ENCODE assay signal across 12 cellular contexts in the genomic region with DNA sequence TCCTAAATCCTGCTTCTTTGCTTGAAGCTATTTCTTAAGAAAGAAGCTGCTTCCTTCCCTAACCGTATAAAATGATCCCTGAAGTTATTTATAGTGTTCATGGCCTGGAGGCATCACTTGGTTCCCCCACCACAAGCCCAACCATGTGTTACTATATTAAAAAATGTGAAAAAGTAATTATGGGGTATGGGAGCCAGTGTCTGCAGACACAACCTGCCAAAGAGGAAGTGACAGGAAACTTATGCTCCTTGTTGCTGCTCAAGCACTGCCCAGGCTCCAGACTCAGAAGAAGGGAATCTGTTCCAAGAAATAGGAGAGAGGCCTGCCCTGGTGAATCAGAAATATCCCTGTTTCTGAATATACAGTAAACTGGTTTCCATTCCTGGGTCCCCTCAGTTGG.
DNase-seq lines count a peak whose midpoint lies in the region; ATAC-seq and TF ChIP-seq lines count a peak whose summit lies in the region.
"Had no signal": no experiment of that assay in that cellular context is flagged by ENCODE, and none has a peak within 500 bp of the region (broad histone marks: within the 10 kb centered on the region; RNA-seq: fewer than 3 reads in every experiment).

No MANE protein-coding gene starts in this region.

- CTCF ChIA-PET in activated CD8-positive, alpha-beta memory T cell treated with anti-CD3 and anti-CD28 coated beads, Interleukin-2, amount 10 ng/mL, durations not matched to agents 7 days and 5 days (lab: Charles Lee), result interaction anchor here (1.8 kb wide), 1 partner anchor 634 kb away, joined by 5 read pairs; no protein-coding TSS in a partner anchor

- no peak overlapping the region for H3K4me2 ChIP-seq in GM23248 (ENCODE audit: unreplicated experiment)
- no peak overlapping the region for H3K4me2 ChIP-seq in MM.1S (ENCODE audit: low read depth, low read length)

- no peaks in the 10 kb centered on the region for H4K20me1 ChIP-seq in GM23248 (ENCODE audit: insufficient read depth)
- no peaks in the 10 kb centered on the region for H4K20me1 ChIP-seq in MM.1S (ENCODE audit: insufficient read depth, low read length)

- TF ChIP-seq POLR2A in gastroesophageal sphincter (IDR thresholded peaks at IDR 0.05), result no peak

- H3K79me2 ChIP-seq in GM23248 (ENCODE audit: insufficient read depth) (no peaks in the 10 kb centered on the region), MM.1S (ENCODE audit: low read length) (no peaks in the 10 kb centered on the region)

- H3K4me3 ChIP-seq in GM23248 (no peak overlapping the region), SK-N-MC (no peak overlapping the region), gastroesophageal sphincter (no peak overlapping the region), MM.1S (ENCODE audit: low read length) (no peak overlapping the region)

- H3K27me3 Mint-ChIP-seq in activated CD8-positive, alpha-beta memory T cell treated with anti-CD3 and anti-CD28 coated beads, Interleukin-2, amount 10 ng/mL, durations not matched to agents 7 days and 5 days, result peaks cover 53% of the 10 kb centered on the region

- DNase-seq in GM23248 (peak; percentile 40), SK-N-MC (ENCODE audit: low read depth, low spot score) (peak; percentile 48), pulmonary artery endothelial cell (ENCODE audit: low read depth, low spot score) (peak; percentile 61), NCI-H774 (lab: John Stamatoyannopoulos, UW) (no peak), MM.1S (no peak)
- DNase-seq in stimulated activated CD4-positive, alpha-beta T cell treated with anti-CD3 and anti-CD28 coated beads, Interleukin-2, amount 100 ng/mL, for 48 hours, result no peak
- no peak for DNase-seq in activated CD8-positive, alpha-beta memory T cell treated with anti-CD3 and anti-CD28 coated beads, Interleukin-2, amount 10 ng/mL, durations not matched to agents 7 days and 5 days
- DNase-seq: activated CD4-positive, alpha-beta T cell treated with anti-CD3 and anti-CD28 coated beads, Interleukin-2, amount 50 U/mL, for 48 hours; NCI-H1694 treated with DMSO at 0.1 percent for 48 hours; stimulated activated naive CD4-positive, alpha-beta T cell had no signal

- no peak overlapping the region for H3K27ac Mint-ChIP-seq in activated CD8-positive, alpha-beta memory T cell treated with anti-CD3 and anti-CD28 coated beads, Interleukin-2, amount 10 ng/mL, durations not matched to agents 7 days and 5 days

- H3K4me1 ChIP-seq in GM23248 (ENCODE audit: insufficient read depth) (peaks cover 13% of the 10 kb centered on the region; the same call in 1 of the 2 replicates), gastroesophageal sphincter (peaks cover 0 to 30% (median 13%) of the 10 kb centered on the region in 3 donors), MM.1S (ENCODE audit: low read length) (peaks cover 14% of the 10 kb centered on the region)

- no peaks in the 10 kb centered on the region for H3K4me1 Mint-ChIP-seq in activated CD8-positive, alpha-beta memory T cell treated with anti-CD3 and anti-CD28 coated beads, Interleukin-2, amount 10 ng/mL, durations not matched to agents 7 days and 5 days
- H3K4me1 Mint-ChIP-seq: CD14-positive monocyte had no signal

- TF ChIP-seq CTCF in gastroesophageal sphincter (IDR thresholded peaks at IDR 0.05), result no peak
- no peak for TF ChIP-seq CTCF in MM.1S (IDR thresholded peaks at IDR 0.05; ENCODE audit: low read length)

- no peaks in the 10 kb centered on the region for H3K36me3 ChIP-seq in GM23248 (ENCODE audit: low read depth)
- H3K36me3 ChIP-seq in SK-N-MC (ENCODE audit: insufficient read depth, low read length), result no peaks in the 10 kb centered on the region
- no peaks in the 10 kb centered on the region for H3K36me3 ChIP-seq in gastroesophageal sphincter
- H3K36me3 ChIP-seq in MM.1S (replicated peaks; ENCODE audit: insufficient read depth, low read length), result no peaks in the 10 kb centered on the region

- H3F3A ChIP-seq in GM23248 (ENCODE audit: insufficient read depth) (no peaks in the 10 kb centered on the region), MM.1S (ENCODE audit: insufficient read depth, low read length) (no peaks in the 10 kb centered on the region)

- no peak overlapping the region for H2AFZ ChIP-seq in GM23248
- H2AFZ ChIP-seq in MM.1S (ENCODE audit: low read length), result no peak overlapping the region

- ATAC-seq in gastroesophageal sphincter, result peak; percentile 14
- no peak for ATAC-seq in activated CD8-positive, alpha-beta memory T cell treated with anti-CD3 and anti-CD28 coated beads, Interleukin-2, amount 10 ng/mL, durations not matched to agents 7 days and 5 days

- H3K27me3 ChIP-seq in GM23248 (replicated peaks; ENCODE audit: insufficient read depth), result no peaks in the 10 kb centered on the region; the same call in 1 of the 2 replicates
- no peaks in the 10 kb centered on the region for H3K27me3 ChIP-seq in gastroesophageal sphincter
- H3K27me3 ChIP-seq in MM.1S (replicated peaks; ENCODE audit: insufficient read depth, low read length), result no peaks in the 10 kb centered on the region

- H3K4me3 Mint-ChIP-seq in activated CD8-positive, alpha-beta memory T cell treated with anti-CD3 and anti-CD28 coated beads, Interleukin-2, amount 10 ng/mL, durations not matched to agents 7 days and 5 days, result no peak overlapping the region
- H3K4me3 Mint-ChIP-seq: CD14-positive monocyte had no signal

- no peak for TF ChIP-seq EP300 in gastroesophageal sphincter (IDR thresholded peaks at IDR 0.05)

- WGBS in GM23248 (ENCODE audit: low coverage in 1 of 2, low lambda C conversion rate in 2 of 2, missing lambda C conversion rate in 2 of 2), 2 experiments, result 52 to 63% methylated on average over 1 of the region's 1 CpG
- WGBS in gastroesophageal sphincter (ENCODE audit: low coverage in 1 of 2), 2 donors, result 10 to 18% methylated on average over 1 of the region's 1 CpG

- no peaks in the 10 kb centered on the region for H3K9me2 ChIP-seq in GM23248 (ENCODE audit: insufficient read depth)
- H3K9me2 ChIP-seq in MM.1S (replicated peaks; ENCODE audit: insufficient read depth, low read length), result no peaks in the 10 kb centered on the region

- H3K27ac ChIP-seq in GM23248, result no peak overlapping the region
- H3K27ac ChIP-seq in SK-N-MC, result no peak overlapping the region
- peak overlapping the region in 1 of 4 donors; percentile 0 for H3K27ac ChIP-seq in gastroesophageal sphincter
- H3K27ac ChIP-seq in MM.1S (ENCODE audit: low read length), result no peak overlapping the region

- H3K9me3 ChIP-seq in GM23248 (ENCODE audit: low read depth) (no peaks in the 10 kb centered on the region), SK-N-MC (ENCODE audit: low read depth, low read length) (no peaks in the 10 kb centered on the region), gastroesophageal sphincter (no peaks in the 10 kb centered on the region), MM.1S (replicated peaks; ENCODE audit: insufficient read depth, low read length) (no peaks in the 10 kb centered on the region)

- no peaks in the 10 kb centered on the region for H3K36me3 Mint-ChIP-seq in activated CD8-positive, alpha-beta memory T cell treated with anti-CD3 and anti-CD28 coated beads, Interleukin-2, amount 10 ng/mL, durations not matched to agents 7 days and 5 days
- H3K36me3 Mint-ChIP-seq: CD14-positive monocyte had no signal

- no peaks in the 10 kb centered on the region for H3K9me3 Mint-ChIP-seq in activated CD8-positive, alpha-beta memory T cell treated with anti-CD3 and anti-CD28 coated beads, Interleukin-2, amount 10 ng/mL, durations not matched to agents 7 days and 5 days (ENCODE audit: low read depth)
- H3K9me3 Mint-ChIP-seq: CD14-positive monocyte had no signal

- H3K9ac ChIP-seq in GM23248 (no peak overlapping the region), SK-N-MC (ENCODE audit: insufficient read length) (no peak overlapping the region), MM.1S (ENCODE audit: low read length) (no peak overlapping the region)

- in situ Hi-C loops in GM23248 (cut with MboI), result no loop called here

Comparison
In these comparisons a context has a peak if more than half of its experiments do, and no peak if none do; other contexts are left out.
1. DNase-seq: peak in GM23248 (single experiment), SK-N-MC (single experiment) and pulmonary artery endothelial cell (single experiment); none in NCI-H774 (single experiment), MM.1S (single experiment), stimulated activated CD4-positive, alpha-beta T cell treated with anti-CD3 and anti-CD28 coated beads, Interleukin-2, amount 100 ng/mL, for 48 hours (0 of 2) and activated CD8-positive, alpha-beta memory T cell treated with anti-CD3 and anti-CD28 coated beads, Interleukin-2, amount 10 ng/mL, durations not matched to agents 7 days and 5 days (single experiment).